In the genomic region with DNA sequence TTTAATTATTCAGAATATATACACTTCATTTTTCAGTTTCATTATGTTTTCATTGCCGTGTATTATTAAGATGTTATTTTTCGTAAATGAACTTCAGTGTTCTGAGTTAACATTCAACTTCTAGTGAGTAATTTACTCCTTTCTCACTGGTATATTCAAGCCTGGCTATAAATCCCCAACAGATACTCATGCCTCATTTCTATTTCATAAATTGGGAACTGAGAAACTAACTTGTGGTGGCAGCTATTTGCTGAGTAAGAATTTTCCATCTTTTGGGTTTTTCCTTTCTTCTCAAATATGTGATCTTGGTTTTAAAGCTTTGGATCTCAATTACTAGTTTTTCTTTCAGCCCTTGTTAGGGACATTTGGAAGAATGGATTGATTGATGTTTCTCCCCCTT, we compare ENCODE assay signal across 18 cellular contexts.
DNase-seq lines count a peak whose midpoint lies in the region; ATAC-seq, FAIRE-seq and TF ChIP-seq lines count a peak whose summit lies in the region.
"Had no signal": no experiment of that assay in that cellular context is flagged by ENCODE, and none has a peak within 500 bp of the region (broad histone marks: within the 10 kb centered on the region; RNA-seq: fewer than 3 reads in every experiment).

No MANE protein-coding gene starts in this region.

- no peak for FAIRE-seq in H54 (lab: Jason Lieb, UNC)
- FAIRE-seq: small intestine, TTC549 had no signal

- no peak for TF ChIP-seq POLR2A in H54 (IDR thresholded peaks at IDR 0.05; ENCODE audit: low read depth, low read length)

- peak; percentile 88 for ATAC-seq in GM19463 (IDR thresholded peaks at IDR 0.05; ENCODE audit: unreplicated experiment)
- ATAC-seq in HG02840 (IDR thresholded peaks at IDR 0.05; ENCODE audit: low FRiP score, unreplicated experiment) = peak; percentile 79
- peak; percentile 83 for ATAC-seq in HG03558 (IDR thresholded peaks at IDR 0.05; ENCODE audit: extremely low read depth, unreplicated experiment)
- ATAC-seq: mucosa of descending colon had no signal

- in situ Hi-C loops in GM13977 (cut with MboI; ENCODE audit: low pct_unique_long_range_greater_than_20kb, low sequenced_read_pairs, unreplicated experiment) = no loop called here

- DNase-seq in GM13977 (ENCODE audit: low spot score) = peak; percentile 27
- DNase-seq in H54 (ENCODE audit: insufficient read length, low spot score) = no peak
- no peak for DNase-seq in COLO668 (lab: John Stamatoyannopoulos, UW; ENCODE audit: unreplicated experiment)
- DNase-seq in stimulated activated CD8-positive, alpha-beta memory T cell treated with anti-CD3 and anti-CD28 coated beads, Interleukin-4, amount 100 ng/mL, for 48 hours = no peak
- no peak for DNase-seq in NCI-H1092 treated with DMSO at 0.1 percent for 48 hours (lab: John Stamatoyannopoulos, UW)
- DNase-seq: ACHN; activated CD4-positive, alpha-beta memory T cell treated with anti-CD3 and anti-CD28 coated beads, Interleukin-2, amount 10 ng/mL, durations not matched to agents 7 days and 5 days; amniotic stem cell; COR-L47; kidney glomerular epithelial cell; mucosa of descending colon; NCI-H1417; NCI-H226; small intestine had no signal

- no peak for TF ChIP-seq CTCF in GM13977 (IDR thresholded peaks at IDR 0.05; ENCODE audit: extremely low read depth, insufficient read depth, missing control alignments)
